In genomic region chr6:149060985-149061760, GRCh38 we compare ENCODE assay signal across 8 cellular contexts.
A peak's percentile ranks its signal among the peaks of the same experiment; 100 is the strongest.
DNase-seq lines count a peak whose midpoint lies in the region; ATAC-seq and TF ChIP-seq lines count a peak whose summit lies in the region.

No MANE protein-coding gene starts in this region.

- H3K4me3 ChIP-seq in DND-41 (ENCODE audit: low read depth in 1 of 2, low read length in 2 of 2): peak overlapping the region in 1 of 2 experiments; percentile 47; a peak in 2 of 4 replicates

- no peak for TF ChIP-seq CTCF in DND-41 (IDR thresholded peaks at IDR 0.05; ENCODE audit: borderline replicate concordance, extremely low read depth, low read length, poor library complexity, severe bottlenecking)

- peak overlapping the region; percentile 97 for H3K27ac ChIP-seq in DND-41 (ENCODE audit: low read length)

- H3K27ac Mint-ChIP-seq in activated naive CD8-positive, alpha-beta T cell treated with anti-CD3 and anti-CD28 coated beads for 36 hours: peak overlapping the region; percentile 73

- H2AFZ ChIP-seq in DND-41 (ENCODE audit: low read depth, low read length): peak overlapping the region; percentile 34; the same call in 1 of the 2 replicates

- peaks cover 84% of the 10 kb centered on the region for H3K4me1 ChIP-seq in DND-41 (ENCODE audit: insufficient read depth, low read length)

- H4K20me1 ChIP-seq in DND-41 (ENCODE audit: insufficient read depth, low read length): no peaks in the 10 kb centered on the region

- no peaks in the 10 kb centered on the region for H3K9me3 ChIP-seq in DND-41 (ENCODE audit: insufficient read depth, low read length, severe bottlenecking)

- H3K4me1 Mint-ChIP-seq in activated naive CD8-positive, alpha-beta T cell treated with anti-CD3 and anti-CD28 coated beads for 36 hours: peaks cover 35% of the 10 kb centered on the region

- DNase-seq in DND-41: peak; percentile 51
- DNase-seq in NCI-H2029 treated with DMSO at 0.1 percent for 48 hours (lab: John Stamatoyannopoulos, UW): peak; percentile 44
- DNase-seq in activated naive CD8-positive, alpha-beta T cell treated with anti-CD3 and anti-CD28 coated beads for 36 hours: no peak
- DNase-seq in mucosa of gallbladder (ENCODE audit: low spot score): peak; percentile 39
- DNase-seq in activated gamma-delta T cell (lab: John Stamatoyannopoulos, UW): no peak
- no peak for DNase-seq in central memory CD4-positive, alpha-beta T cell

- H3K9me3 Mint-ChIP-seq in activated naive CD8-positive, alpha-beta T cell treated with anti-CD3 and anti-CD28 coated beads for 36 hours: no peaks in the 10 kb centered on the region

- H3K36me3 Mint-ChIP-seq in activated naive CD8-positive, alpha-beta T cell treated with anti-CD3 and anti-CD28 coated beads for 36 hours: peaks cover 4% of the 10 kb centered on the region

- H3K4me3 Mint-ChIP-seq in activated naive CD8-positive, alpha-beta T cell treated with anti-CD3 and anti-CD28 coated beads for 36 hours: peak overlapping the region; percentile 57

- H3K36me3 ChIP-seq in DND-41 (ENCODE audit: insufficient read depth, low read length): no peaks in the 10 kb centered on the region; the same call in 1 of the 2 replicates

- no peaks in the 10 kb centered on the region for H3K27me3 Mint-ChIP-seq in activated naive CD8-positive, alpha-beta T cell treated with anti-CD3 and anti-CD28 coated beads for 36 hours

- H3K27me3 ChIP-seq in DND-41 (ENCODE audit: insufficient read depth, low read length, poor library complexity): no peaks in the 10 kb centered on the region

- peak overlapping the region; percentile 63 for H3K4me2 ChIP-seq in DND-41 (ENCODE audit: insufficient read depth, low read length)

- peaks cover 11% of the 10 kb centered on the region for H3K79me2 ChIP-seq in DND-41 (ENCODE audit: insufficient read depth, low read length)

- peak overlapping the region; percentile 60 for H3K9ac ChIP-seq in DND-41 (ENCODE audit: low read depth, low read length)

- ATAC-seq in DND-41 (ENCODE audit: insufficient read depth, low read depth) (peak; percentile 6; the same call in 1 of the 3 replicates), HG02970 (IDR thresholded peaks at IDR 0.05; ENCODE audit: low FRiP score, unreplicated experiment) (no peak), GM18867 (IDR thresholded peaks at IDR 0.05; ENCODE audit: unreplicated experiment) (no peak)

Comparison
In these comparisons a context has a peak if more than half of its experiments do, and no peak if none do; other contexts are left out.
1. DNase-seq: peak in DND-41 (single experiment), NCI-H2029 treated with DMSO at 0.1 percent for 48 hours (single experiment) and mucosa of gallbladder (single experiment); none in activated naive CD8-positive, alpha-beta T cell treated with anti-CD3 and anti-CD28 coated beads for 36 hours (single experiment), activated gamma-delta T cell (single experiment) and central memory CD4-positive, alpha-beta T cell (single experiment).